Comparison of ENCODE assay signal across 14 cellular contexts in genomic region chr3:186887507-186887938, GRCh38. TPM values are rescaled to one million over a fixed set of nuclear protein-coding genes. Genes with fewer than 3 reads are reported as not detected.
DNase-seq lines count a peak whose midpoint lies in the region; TF ChIP-seq lines count a peak whose summit lies in the region.
"Not testable (repeated sequence)": the region's sequence is repeated elsewhere in the genome, so short reads cannot be mapped to it uniquely, and the experiment has no call there.
"Had no signal": no experiment of that assay in that cellular context is flagged by ENCODE, and none has a peak within 500 bp of the region (broad histone marks: within the 10 kb centered on the region; RNA-seq: fewer than 3 reads in every experiment).

No MANE protein-coding gene starts in this region.

- H3K79me1 ChIP-seq in H9 (ENCODE audit: insufficient read depth, low read depth, low read length, poor library complexity, severe bottlenecking), result not testable (repeated sequence)

- not testable (repeated sequence) for H3K27ac ChIP-seq in H9 (ENCODE audit: insufficient read length, low read depth, low read length); neural progenitor cell
- H3K27ac ChIP-seq in HUES6 (ENCODE audit: low read depth, low read length) (peak overlapping the region; percentile 52; the same call in 1 of the 2 replicates), WERI-Rb-1 (peak overlapping the region; percentile 73)

- H4K91ac ChIP-seq in H9 (ENCODE audit: insufficient read length, low read depth, low read length), result not testable (repeated sequence)

- H3K4me1 Mint-ChIP-seq in H9 (peaks cover 50 to 52% of the 10 kb centered on the region in 2 experiments), glutamatergic neuron (ENCODE audit: low read depth, unreplicated experiment) (peaks cover 21% of the 10 kb centered on the region), neural progenitor cell (peaks cover 28% of the 10 kb centered on the region)
- H3K4me1 Mint-ChIP-seq in activated CD4-positive, alpha-beta T cell treated with anti-CD3 and anti-CD28 coated beads, Interleukin-2, amount 10 ng/mL, durations not matched to agents 24 days and 14 days, result peaks cover 21% of the 10 kb centered on the region

- H3K9me3 Mint-ChIP-seq in H9; activated CD4-positive, alpha-beta T cell treated with anti-CD3 and anti-CD28 coated beads, Interleukin-2, amount 10 ng/mL, durations not matched to agents 24 days and 14 days; glutamatergic neuron (ENCODE audit: unreplicated experiment); neural progenitor cell: not testable (repeated sequence)

- H3K9me2 ChIP-seq in Loucy (replicated peaks; ENCODE audit: low read depth, low read length), result not testable (repeated sequence)

- not testable (repeated sequence) for H3K27me3 Mint-ChIP-seq in H9 (ENCODE audit: low read depth); activated CD4-positive, alpha-beta T cell treated with anti-CD3 and anti-CD28 coated beads, Interleukin-2, amount 10 ng/mL, durations not matched to agents 24 days and 14 days; glutamatergic neuron (ENCODE audit: unreplicated experiment); neural progenitor cell (ENCODE audit: insufficient read depth, low read depth)

- H3K56ac ChIP-seq in H9 (ENCODE audit: insufficient read length, low read depth, low read length), result not testable (repeated sequence)

- DNase-seq in H9; WERI-Rb-1; glutamatergic neuron; neural progenitor cell (ENCODE audit: low spot score): not testable (repeated sequence)
- peak; percentile 19 for DNase-seq in activated CD4-positive, alpha-beta T cell treated with anti-CD3 and anti-CD28 coated beads, Interleukin-2, amount 10 ng/mL, durations not matched to agents 24 days and 14 days

- H3K36me3 Mint-ChIP-seq in H9 (ENCODE audit: insufficient read depth in 1 of 3, low read depth in 3 of 3); activated CD4-positive, alpha-beta T cell treated with anti-CD3 and anti-CD28 coated beads, Interleukin-2, amount 10 ng/mL, durations not matched to agents 24 days and 14 days (ENCODE audit: low read depth); glutamatergic neuron (ENCODE audit: unreplicated experiment); neural progenitor cell: not testable (repeated sequence)

- not testable (repeated sequence) for H3K14ac ChIP-seq in H9 (ENCODE audit: insufficient read depth, low read length)

- TF ChIP-seq CTCF in H9 (conservative IDR thresholded peaks at IDR 0.05); Loucy (conservative IDR thresholded peaks at IDR 0.05; ENCODE audit: low read length); WERI-Rb-1 (IDR thresholded peaks at IDR 0.05; ENCODE audit: low read depth, low read length); glutamatergic neuron (IDR thresholded peaks at IDR 0.05; ENCODE audit: partially characterized antibody, unreplicated experiment); neural progenitor cell (IDR thresholded peaks at IDR 0.05): not testable (repeated sequence)

- not testable (repeated sequence) for H3K23me2 ChIP-seq in H9 (ENCODE audit: insufficient read length, low read depth, low read length, poor library complexity, severe bottlenecking)

- H3K4me3 ChIP-seq in HUES6 (ENCODE audit: low read depth, low read length); WERI-Rb-1 (ENCODE audit: low read depth, low read length); neural progenitor cell: not testable (repeated sequence)
- H3K4me3 ChIP-seq in Loucy (ENCODE audit: low read length, poor library complexity, severe bottlenecking), result peak overlapping the region; percentile 40

- H3K4me3 Mint-ChIP-seq in H9; activated CD4-positive, alpha-beta T cell treated with anti-CD3 and anti-CD28 coated beads, Interleukin-2, amount 10 ng/mL, durations not matched to agents 24 days and 14 days: not testable (repeated sequence)
- peak overlapping the region; percentile 8 for H3K4me3 Mint-ChIP-seq in glutamatergic neuron (ENCODE audit: unreplicated experiment)
- peak overlapping the region; percentile 22 for H3K4me3 Mint-ChIP-seq in neural progenitor cell

- not testable (repeated sequence) for H3K9me3 ChIP-seq in H9 (ENCODE audit: control insufficient read depth, low read depth, low read length); HUES6 (ENCODE audit: control insufficient read depth, insufficient read depth, low read depth, low read length); Loucy (ENCODE audit: insufficient read depth, low read depth, low read length); WERI-Rb-1 (ENCODE audit: severe bottlenecking); neural progenitor cell (ENCODE audit: low read depth)

- H2BK12ac ChIP-seq in H9 (ENCODE audit: insufficient read length, low read depth, low read length), result not testable (repeated sequence)

- not testable (repeated sequence) for H2AFZ ChIP-seq in H9 (ENCODE audit: low read length); Loucy (ENCODE audit: low read length); neural progenitor cell (replicated peaks)

- H3K4me2 ChIP-seq in H9 (ENCODE audit: insufficient read depth, insufficient read length, low read length); neural progenitor cell: not testable (repeated sequence)
- peak overlapping the region; percentile 61 for H3K4me2 ChIP-seq in Loucy (ENCODE audit: low read depth, low read length, poor library complexity, severe bottlenecking)

- not testable (repeated sequence) for H4K5ac ChIP-seq in H9 (ENCODE audit: insufficient read length, low read depth, low read length)

- H3K79me2 ChIP-seq in H9 (ENCODE audit: insufficient read depth, low read length); Loucy (ENCODE audit: insufficient read depth, low read length); neural progenitor cell (ENCODE audit: low read depth): not testable (repeated sequence)

- H3F3A ChIP-seq in Loucy (ENCODE audit: low read depth), result not testable (repeated sequence)
- H3F3A ChIP-seq in neural progenitor cell (ENCODE audit: low read depth), result peaks cover 12% of the 10 kb centered on the region

- H3K4me1 ChIP-seq in H9 (ENCODE audit: insufficient read depth, low read length), result peaks cover 11% of the 10 kb centered on the region; the same call in 1 of the 2 replicates
- peaks cover 26% of the 10 kb centered on the region for H3K4me1 ChIP-seq in HUES6 (ENCODE audit: control insufficient read depth, insufficient read depth, low read length)
- H3K4me1 ChIP-seq in Loucy (ENCODE audit: insufficient read depth, low read length, poor library complexity, severe bottlenecking), result peaks cover 42% of the 10 kb centered on the region
- peaks cover 19% of the 10 kb centered on the region for H3K4me1 ChIP-seq in neural progenitor cell

- intact Hi-C loops in activated CD4-positive, alpha-beta T cell treated with anti-CD3 and anti-CD28 coated beads, Interleukin-2, amount 10 ng/mL, durations not matched to agents 24 days and 14 days (cut with micrococcal nuclease), result loop anchor here (10.0 kb wide), 1 partner anchor 917 kb away; no protein-coding TSS in a partner anchor

- H3K36me3 ChIP-seq in HUES6 (ENCODE audit: control insufficient read depth, insufficient read depth, low read length); Loucy (ENCODE audit: insufficient read depth, low read length); WERI-Rb-1; neural progenitor cell: not testable (repeated sequence)

- H3K9ac ChIP-seq in H9 (ENCODE audit: extremely low read depth, insufficient read length, low read length); Loucy (ENCODE audit: low read depth, low read length, poor library complexity, severe bottlenecking); neural progenitor cell: not testable (repeated sequence)
- peak overlapping the region; percentile 18 for H3K9ac ChIP-seq in HUES6 (ENCODE audit: low read length)

- peak overlapping the region in 2 of 3 experiments; percentile 86 to 88; a peak in 3 of 7 replicates for H3K27ac Mint-ChIP-seq in H9
- not testable (repeated sequence) for H3K27ac Mint-ChIP-seq in activated CD4-positive, alpha-beta T cell treated with anti-CD3 and anti-CD28 coated beads, Interleukin-2, amount 10 ng/mL, durations not matched to agents 24 days and 14 days; neural progenitor cell
- peak overlapping the region; percentile 89 for H3K27ac Mint-ChIP-seq in glutamatergic neuron (ENCODE audit: unreplicated experiment)

- not testable (repeated sequence) for H3K23ac ChIP-seq in H9 (ENCODE audit: insufficient read length, low read depth, low read length)

- H2BK120ac ChIP-seq in H9 (ENCODE audit: low read depth, low read length, poor library complexity, severe bottlenecking), result not testable (repeated sequence)

- H2BK20ac ChIP-seq in H9 (ENCODE audit: low read depth, low read length, poor library complexity, severe bottlenecking), result not testable (repeated sequence)

- not testable (repeated sequence) for H3K18ac ChIP-seq in H9 (ENCODE audit: insufficient read length, low read depth, low read length)

- not testable (repeated sequence) for H2AK5ac ChIP-seq in H9 (ENCODE audit: insufficient read length, low read length)

- H2BK15ac ChIP-seq in H9 (ENCODE audit: low read depth, low read length), result not testable (repeated sequence)

- not testable (repeated sequence) for H2BK5ac ChIP-seq in H9 (ENCODE audit: insufficient read length, low read length)

- not testable (repeated sequence) for H4K8ac ChIP-seq in H9 (replicated peaks; ENCODE audit: insufficient read length, low read depth, low read length)

- not testable (repeated sequence) for H3T11ph ChIP-seq in H9 (ENCODE audit: low read length)

- not testable (repeated sequence) for H3K27me3 ChIP-seq in H9 (ENCODE audit: insufficient read depth, low read length); HUES6 (ENCODE audit: control insufficient read depth, insufficient read depth, low read length); Loucy (ENCODE audit: insufficient read depth, low read length, poor library complexity, severe bottlenecking); WERI-Rb-1 (ENCODE audit: insufficient read depth, low read depth, severe bottlenecking); neural progenitor cell

- H3K4ac ChIP-seq in H9 (ENCODE audit: low read depth, low read length), result not testable (repeated sequence)

- WGBS in H9 (ENCODE audit: extremely low coverage, insufficient read length, low lambda C conversion rate), result no CpG with 5 or more reads among the region's 5 CpGs

- H4K20me1 ChIP-seq in H9 (ENCODE audit: control insufficient read depth, insufficient read depth, insufficient read length); Loucy (ENCODE audit: insufficient read depth, low read length, poor library complexity, severe bottlenecking); neural progenitor cell (ENCODE audit: low read depth): not testable (repeated sequence)

RNA-seq across cellular contexts. Expression of gene ST6GAL1, which starts 42.8 kb away (rescaled TPM):
- total RNA-seq in H9 (2021) (139 and 141 TPM in 2 replicates), glutamatergic neuron (ENCODE audit: unreplicated experiment) (156 TPM), neural progenitor cell (ENCODE audit: low replicate concordance) (27.3 and 39.2 TPM in 2 replicates)
- 128 and 132 TPM in 2 replicates for total RNA-seq in activated CD4-positive, alpha-beta T cell treated with anti-CD3 and anti-CD28 coated beads, Interleukin-2, amount 10 ng/mL, durations not matched to agents 24 days and 14 days

RNA-seq across cellular contexts. Expression of gene ADIPOQ, which starts 45.0 kb away (rescaled TPM):
- total RNA-seq in H9 (2021) (not detected in 2 replicates), glutamatergic neuron (ENCODE audit: unreplicated experiment) (0.15 TPM), neural progenitor cell (ENCODE audit: low replicate concordance) (not detected in 2 replicates)
- not detected in 2 replicates for total RNA-seq in activated CD4-positive, alpha-beta T cell treated with anti-CD3 and anti-CD28 coated beads, Interleukin-2, amount 10 ng/mL, durations not matched to agents 24 days and 14 days
- total RNA-seq: A673; CD4-positive, alpha-beta memory T cell; CD4-positive, CD25-positive, alpha-beta regulatory T cell; CD8-positive, alpha-beta memory T cell; Daoy; G401; GM12878 had no signal
